Comparison of ENCODE assay signal across 19 cellular contexts in genomic region chr1:30817548-30817947, GRCh38. TPM values are rescaled to one million over a fixed set of nuclear protein-coding genes. Genes with fewer than 3 reads are reported as not detected.
DNase-seq lines count a peak whose midpoint lies in the region; ATAC-seq, FAIRE-seq and TF ChIP-seq lines count a peak whose summit lies in the region.
"Had no signal": no experiment of that assay in that cellular context is flagged by ENCODE, and none has a peak within 500 bp of the region (broad histone marks: within the 10 kb centered on the region; RNA-seq: fewer than 3 reads in every experiment).

No MANE protein-coding gene starts in this region.

- no peak for ATAC-seq in pancreas
- ATAC-seq: GM12878 had no signal

- intact Hi-C loops in esophagus muscularis mucosa (cut with DNase I) (no loop called here), testis (cut with DNase I; ENCODE audit: low total_unique reads) (no loop called here), pancreas (cut with DNase I) (no loop called here), head of caudate nucleus (cut with DNase I) (no loop called here)

- H3K27ac Mint-ChIP-seq in neural crest cell (ENCODE audit: unreplicated experiment) (no peak overlapping the region), immature natural killer cell (no peak overlapping the region)

- H3K27ac ChIP-seq in angular gyrus (ENCODE audit: low read depth, low read length) = peak overlapping the region; percentile 84
- peak overlapping the region; percentile 77 to 97 (median 92) for H3K27ac ChIP-seq in esophagus muscularis mucosa (replicated peaks in 1 of 4)
- H3K27ac ChIP-seq in substantia nigra (ENCODE audit: low read depth, low read length, poor library complexity, severe bottlenecking) = peak overlapping the region; percentile 80
- H3K27ac ChIP-seq in testis = no peak overlapping the region
- H3K27ac ChIP-seq in pancreas = no peak overlapping the region
- H3K27ac ChIP-seq: BLaER1 treated with 17β-estradiol and CSF1 and Interleukin-3, amounts not matched to agents 10 nM and 100 nM; GM23248 had no signal

- no peak for FAIRE-seq in pancreas (lab: Jason Lieb, UNC)
- FAIRE-seq: A549, G401.6, GM12878 had no signal

- H3K27me3 ChIP-seq in esophagus muscularis mucosa = no peaks in the 10 kb centered on the region
- no peaks in the 10 kb centered on the region for H3K27me3 ChIP-seq in testis
- H3K27me3 ChIP-seq in pancreas = no peaks in the 10 kb centered on the region

- H3K4me3 Mint-ChIP-seq in neural crest cell = peak overlapping the region; percentile 56
- no peak overlapping the region for H3K4me3 Mint-ChIP-seq in immature natural killer cell

- H3K9me3 Mint-ChIP-seq in neural crest cell (no peaks in the 10 kb centered on the region), immature natural killer cell (no peaks in the 10 kb centered on the region)

- no peak for TF ChIP-seq EP300 in esophagus muscularis mucosa (IDR thresholded peaks at IDR 0.05)

- H3K36me3 Mint-ChIP-seq in neural crest cell (ENCODE audit: low read depth) (no peaks in the 10 kb centered on the region), immature natural killer cell (no peaks in the 10 kb centered on the region)

- H3K36me3 ChIP-seq in esophagus muscularis mucosa = no peaks in the 10 kb centered on the region
- no peaks in the 10 kb centered on the region for H3K36me3 ChIP-seq in testis (ENCODE audit: low read depth, missing control alignments)
- H3K36me3 ChIP-seq in pancreas = no peaks in the 10 kb centered on the region
- H3K36me3 ChIP-seq: BLaER1 treated with 17β-estradiol and CSF1 and Interleukin-3, amounts not matched to agents 10 nM and 100 nM had no signal

- H3K9me3 ChIP-seq in esophagus muscularis mucosa = no peaks in the 10 kb centered on the region
- no peaks in the 10 kb centered on the region for H3K9me3 ChIP-seq in testis
- no peaks in the 10 kb centered on the region for H3K9me3 ChIP-seq in pancreas
- H3K9me3 ChIP-seq: A549; BLaER1 treated with 17β-estradiol and CSF1 and Interleukin-3, amounts not matched to agents 10 nM and 100 nM had no signal

- no peak for TF ChIP-seq CTCF in esophagus muscularis mucosa (IDR thresholded peaks at IDR 0.05)
- TF ChIP-seq CTCF in neural crest cell (conservative IDR thresholded peaks at IDR 0.05) = no peak
- TF ChIP-seq CTCF in testis (IDR thresholded peaks at IDR 0.05) = no peak
- no peak for TF ChIP-seq CTCF in pancreas (IDR thresholded peaks at IDR 0.05)

- no peak overlapping the region for H3K4me3 ChIP-seq in esophagus muscularis mucosa
- no peak overlapping the region for H3K4me3 ChIP-seq in testis
- no peak overlapping the region for H3K4me3 ChIP-seq in pancreas
- H3K4me3 ChIP-seq: A549; BLaER1 treated with 17β-estradiol and CSF1 and Interleukin-3, amounts not matched to agents 10 nM and 100 nM; GM12878; GM23248 had no signal

- DNase-seq in esophagus muscularis mucosa (ENCODE audit: extremely low spot score) (no peak), neural crest cell (ENCODE audit: low read depth, low spot score) (no peak), substantia nigra (lab: John Stamatoyannopoulos, UW) (no peak), testis (no peak), pancreas (no peak), immature natural killer cell (no peak), head of caudate nucleus (no peak)
- DNase-seq: DND-41; GM23248; NCI-H1930; NCI-H2171; NCI-H446; NK-92 treated with Interleukin-12 subunit alpha and Interleukin-12 subunit beta, amount 100 ng/mL, for 24 hours; OCI-M1 had no signal

- WGBS in esophagus muscularis mucosa = 84% methylated on average over 3 of the region's 3 CpGs
- 80 to 96% methylated on average over 1 to 3 of the region's 3 CpGs for WGBS in testis, 2 donors
- 80% methylated on average over 3 of the region's 3 CpGs for WGBS in pancreas, 2 donors

- H3K4me1 ChIP-seq in esophagus muscularis mucosa (peaks cover 17 to 70% (median 63%) of the 10 kb centered on the region in 4 donors), testis (no peaks in the 10 kb centered on the region), pancreas (peaks cover 0 to 3% (median 0%) of the 10 kb centered on the region in 3 donors)
- H3K4me1 ChIP-seq: A549 had no signal

- no peaks in the 10 kb centered on the region for H3K27me3 Mint-ChIP-seq in neural crest cell (ENCODE audit: low read depth)
- H3K27me3 Mint-ChIP-seq in immature natural killer cell (ENCODE audit: low read depth in 3 of 3) = peaks cover 8 to 29% (median 16%) of the 10 kb centered on the region in 3 donors

- TF ChIP-seq POLR2A in esophagus muscularis mucosa (IDR thresholded peaks at IDR 0.05; ENCODE audit: low read depth) (no peak), testis (IDR thresholded peaks at IDR 0.05) (no peak)

- H3K4me1 Mint-ChIP-seq in neural crest cell (peaks cover 17% of the 10 kb centered on the region), immature natural killer cell (no peaks in the 10 kb centered on the region)

RNA-seq across cellular contexts. Expression of gene LAPTM5, which starts 60.0 kb away (rescaled TPM):
- total RNA-seq in esophagus muscularis mucosa (10 to 100 TPM; 32.4 to 83.7 (median 36.3) TPM), neural crest cell (1.0 and 1.5 TPM in 2 replicates), testis (10 to 100 TPM in 1 of 2 donors, 1 to 10 TPM in 1; 2.0 to 16.3 TPM), pancreas (10 to 100 TPM in 3 of 6 donors, 1 to 10 TPM in 3; 3.7 to 80.5 (median 15.2) TPM)
- polyA plus RNA-seq in testis (ENCODE audit: insufficient read depth, low read depth, low replicate concordance) (46.9 TPM), pancreas (10 to 100 TPM in 1 of 2 donors, 1 to 10 TPM in 1; 8.6 to 12.5 TPM), immature natural killer cell (100 to 1,000 TPM; 464 to 744 (median 541) TPM)
- total RNA-seq: GM23248 had no signal

Comparison
In these comparisons a context has a peak if more than half of its experiments do, and no peak if none do; other contexts are left out.
1. H3K27ac ChIP-seq: peak in angular gyrus (single experiment), esophagus muscularis mucosa (4 of 4) and substantia nigra (single experiment); none in testis (0 of 2) and pancreas (0 of 4).